In the genomic region with DNA sequence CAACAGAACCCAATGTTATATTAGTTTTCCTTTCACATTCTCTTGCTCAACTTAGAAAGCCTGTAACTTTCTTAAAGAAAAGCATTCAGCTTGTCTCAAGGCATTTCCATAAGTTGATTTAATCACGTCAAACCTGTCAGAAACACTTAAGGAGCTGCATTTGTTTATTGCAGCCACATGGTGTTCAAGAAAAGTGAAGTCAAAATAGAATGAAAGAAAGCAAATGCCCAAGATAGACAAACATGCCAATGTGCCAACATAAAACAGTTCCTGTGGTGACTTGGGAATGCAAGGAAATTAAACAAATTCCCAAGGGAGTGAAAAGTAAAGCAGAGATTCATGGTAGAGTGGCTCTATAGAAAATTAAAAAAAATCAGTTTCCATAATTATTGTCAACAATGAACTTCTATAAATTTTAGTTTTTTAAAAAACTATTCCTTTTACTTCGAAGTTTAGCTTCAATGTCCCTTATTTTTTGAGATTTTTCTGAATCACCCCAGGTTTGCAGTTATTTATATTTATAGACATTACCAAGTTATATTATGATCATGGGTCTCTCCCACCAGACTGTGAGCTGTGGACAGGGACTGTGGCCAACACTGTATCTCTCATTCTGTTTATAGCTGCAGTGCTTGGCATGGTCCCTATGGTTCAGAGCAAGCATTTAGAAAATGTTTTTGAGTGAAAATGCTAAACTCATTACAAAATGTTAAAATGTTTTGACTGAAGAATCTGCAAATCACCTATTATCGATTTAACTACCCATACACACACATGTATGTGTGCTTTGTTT, we compare ENCODE assay signal across 22 cellular contexts.
"Had no signal": no experiment of that assay in that cellular context is flagged by ENCODE, and none has a peak within 500 bp of the region (broad histone marks: within the 10 kb centered on the region; RNA-seq: fewer than 3 reads in every experiment).

No MANE protein-coding gene starts in this region.

- H3K4me3 Mint-ChIP-seq: activated CD8-positive, alpha-beta T cell treated with anti-CD3 and anti-CD28 coated beads, Interleukin-2, amount 10 ng/mL, durations not matched to agents 7 days and 5 days; activated naive CD4-positive, alpha-beta T cell treated with anti-CD3 and anti-CD28 coated beads, Interleukin-2, amount 50 U/mL, for 24 hours; brain; T-helper 1 cell treated with Interleukin-12 subunit alpha and Interleukin-12 subunit beta and Interleukin-4 antibody, amounts not matched to agents 30 μg/mL and 1 μg/mL, for 36 hours had no signal

- H3K36me3 Mint-ChIP-seq: activated naive CD4-positive, alpha-beta T cell treated with anti-CD3 and anti-CD28 coated beads, Interleukin-2, amount 50 U/mL, for 24 hours; brain had no signal

- H3K27ac Mint-ChIP-seq: activated CD8-positive, alpha-beta T cell treated with anti-CD3 and anti-CD28 coated beads, Interleukin-2, amount 10 ng/mL, durations not matched to agents 7 days and 5 days; activated naive CD4-positive, alpha-beta T cell treated with anti-CD3 and anti-CD28 coated beads, Interleukin-2, amount 50 U/mL, for 24 hours; brain; T-helper 1 cell treated with Interleukin-12 subunit alpha and Interleukin-12 subunit beta and Interleukin-4 antibody, amounts not matched to agents 30 μg/mL and 1 μg/mL, for 36 hours had no signal

- DNase-seq: activated CD4-positive, alpha-beta T cell treated with anti-CD3 and anti-CD28 coated beads for 4 hours; activated CD4-positive, alpha-beta T cell treated with anti-CD3 and anti-CD28 coated beads, Interleukin-2, amount 50 U/mL, for 4 hours; activated CD8-positive, alpha-beta memory T cell treated with anti-CD3 and anti-CD28 coated beads, Interleukin-2, amount 50 U/mL, for 48 hours; activated CD8-positive, alpha-beta T cell treated with anti-CD3 and anti-CD28 coated beads, Interleukin-2, amount 10 ng/mL, durations not matched to agents 7 days and 5 days; activated T-cell treated with anti-CD3 and anti-CD28 coated beads, Interleukin-2, amount 50 U/mL, for 1 hour; amniotic stem cell; MV-4-11; NCI-H1092 treated with DMSO at 0.1 percent for 48 hours; NCI-H1417 treated with DMSO at 0.1 percent for 48 hours; NCI-H1694; NCI-H2029; NCI-H2107; NCI-H345; NCI-H510A; NCI-H526 treated with DMSO at 0.1 percent for 48 hours; NCI-H82 had no signal

- H3K9me3 Mint-ChIP-seq: activated naive CD4-positive, alpha-beta T cell treated with anti-CD3 and anti-CD28 coated beads, Interleukin-2, amount 50 U/mL, for 24 hours; brain; T-helper 1 cell treated with Interleukin-12 subunit alpha and Interleukin-12 subunit beta and Interleukin-4 antibody, amounts not matched to agents 30 μg/mL and 1 μg/mL, for 36 hours had no signal

- H3K27ac ChIP-seq: ascending aorta, KMS-11 had no signal

- H3K4me1 Mint-ChIP-seq: activated naive CD4-positive, alpha-beta T cell treated with anti-CD3 and anti-CD28 coated beads, Interleukin-2, amount 50 U/mL, for 24 hours had no signal

- H3K27me3 Mint-ChIP-seq: activated naive CD4-positive, alpha-beta T cell treated with anti-CD3 and anti-CD28 coated beads, Interleukin-2, amount 50 U/mL, for 24 hours; brain had no signal

- ATAC-seq: activated CD4-positive, CD25-positive, alpha-beta regulatory T cell treated with anti-CD3 and anti-CD28 coated beads, Interleukin-2, amount 50 U/mL, for 24 hours; activated CD8-positive, alpha-beta T cell treated with anti-CD3 and anti-CD28 coated beads, Interleukin-2, amount 10 ng/mL, durations not matched to agents 7 days and 5 days had no signal
